1 cellular context compared by ENCODE assay signal in the genomic region with DNA sequence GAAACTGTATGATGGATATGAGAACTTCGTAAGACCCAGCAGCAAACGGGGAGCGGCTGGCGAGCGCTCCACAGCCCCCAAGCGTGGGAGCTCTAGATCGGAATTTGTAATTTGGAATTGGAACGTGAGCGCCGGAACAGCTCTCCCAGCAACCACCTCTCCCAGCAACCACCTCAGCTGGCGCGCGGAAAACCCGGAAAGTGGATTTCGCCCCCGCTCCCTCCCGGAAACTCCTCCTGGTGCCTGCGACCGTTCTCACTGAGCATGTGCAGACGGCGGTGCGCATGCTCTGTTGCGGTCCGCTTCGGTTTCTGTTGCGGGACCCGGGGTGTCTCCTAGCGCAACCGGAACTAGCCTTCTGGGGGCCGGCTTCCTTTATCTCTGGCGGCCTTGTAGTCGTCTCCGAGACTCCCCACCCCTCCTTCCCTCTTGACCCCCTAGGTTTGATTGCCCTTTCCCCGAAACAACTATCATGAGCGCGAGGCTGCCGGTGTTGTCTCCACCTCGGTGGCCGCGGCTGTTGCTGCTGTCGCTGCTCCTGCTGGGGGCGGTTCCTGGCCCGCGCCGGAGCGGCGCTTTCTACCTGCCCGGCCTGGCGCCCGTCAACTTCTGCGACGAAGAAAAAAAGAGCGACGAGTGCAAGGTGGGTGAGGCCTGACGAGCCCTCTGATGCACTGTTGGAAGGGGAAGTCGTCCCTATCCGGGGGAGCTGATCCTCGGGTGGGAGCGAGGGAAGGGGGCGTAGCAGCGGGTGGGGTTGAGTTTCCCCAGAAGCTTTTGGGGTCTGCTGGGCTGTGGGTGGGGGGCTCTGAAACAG.
TF ChIP-seq lines count a peak whose summit lies in the region.

TM9SF2 (plus strand) TSS at position 338 of the 817 bp plus-strand sequence; CDS start at position 473, 135 bp downstream.

TF ChIP-seq in GM12878, 131 proteins besides CTCF, POLR2A, EP300 and RAD21 (continued from another document and continues in another):
- TF ChIP-seq, protein P1, sequence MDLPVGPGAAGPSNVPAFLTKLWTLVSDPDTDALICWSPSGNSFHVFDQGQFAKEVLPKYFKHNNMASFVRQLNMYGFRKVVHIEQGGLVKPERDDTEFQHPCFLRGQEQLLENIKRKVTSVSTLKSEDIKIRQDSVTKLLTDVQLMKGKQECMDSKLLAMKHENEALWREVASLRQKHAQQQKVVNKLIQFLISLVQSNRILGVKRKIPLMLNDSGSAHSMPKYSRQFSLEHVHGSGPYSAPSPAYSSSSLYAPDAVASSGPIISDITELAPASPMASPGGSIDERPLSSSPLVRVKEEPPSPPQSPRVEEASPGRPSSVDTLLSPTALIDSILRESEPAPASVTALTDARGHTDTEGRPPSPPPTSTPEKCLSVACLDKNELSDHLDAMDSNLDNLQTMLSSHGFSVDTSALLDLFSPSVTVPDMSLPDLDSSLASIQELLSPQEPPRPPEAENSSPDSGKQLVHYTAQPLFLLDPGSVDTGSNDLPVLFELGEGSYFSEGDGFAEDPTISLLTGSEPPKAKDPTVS (IDR thresholded peaks at IDR 0.05; ENCODE audit: low read depth, low read length), result 0 out of 2 replicates have a peak, but pooled peaks have one; percentile 61
- TF ChIP-seq PKNOX1 (IDR thresholded peaks at IDR 0.05), result peak; percentile 22; the same call in 1 of the 2 replicates
- TF ChIP-seq HCFC1 (IDR thresholded peaks at IDR 0.05; ENCODE audit: low read length), result peak; percentile 61
- no peak for TF ChIP-seq BACH1 (IDR thresholded peaks at IDR 0.05; ENCODE audit: borderline replicate concordance)
- TF ChIP-seq ZNF384 (IDR thresholded peaks at IDR 0.05; ENCODE audit: borderline replicate concordance, low read depth, low read length), result no peak
- TF ChIP-seq, protein P2, sequence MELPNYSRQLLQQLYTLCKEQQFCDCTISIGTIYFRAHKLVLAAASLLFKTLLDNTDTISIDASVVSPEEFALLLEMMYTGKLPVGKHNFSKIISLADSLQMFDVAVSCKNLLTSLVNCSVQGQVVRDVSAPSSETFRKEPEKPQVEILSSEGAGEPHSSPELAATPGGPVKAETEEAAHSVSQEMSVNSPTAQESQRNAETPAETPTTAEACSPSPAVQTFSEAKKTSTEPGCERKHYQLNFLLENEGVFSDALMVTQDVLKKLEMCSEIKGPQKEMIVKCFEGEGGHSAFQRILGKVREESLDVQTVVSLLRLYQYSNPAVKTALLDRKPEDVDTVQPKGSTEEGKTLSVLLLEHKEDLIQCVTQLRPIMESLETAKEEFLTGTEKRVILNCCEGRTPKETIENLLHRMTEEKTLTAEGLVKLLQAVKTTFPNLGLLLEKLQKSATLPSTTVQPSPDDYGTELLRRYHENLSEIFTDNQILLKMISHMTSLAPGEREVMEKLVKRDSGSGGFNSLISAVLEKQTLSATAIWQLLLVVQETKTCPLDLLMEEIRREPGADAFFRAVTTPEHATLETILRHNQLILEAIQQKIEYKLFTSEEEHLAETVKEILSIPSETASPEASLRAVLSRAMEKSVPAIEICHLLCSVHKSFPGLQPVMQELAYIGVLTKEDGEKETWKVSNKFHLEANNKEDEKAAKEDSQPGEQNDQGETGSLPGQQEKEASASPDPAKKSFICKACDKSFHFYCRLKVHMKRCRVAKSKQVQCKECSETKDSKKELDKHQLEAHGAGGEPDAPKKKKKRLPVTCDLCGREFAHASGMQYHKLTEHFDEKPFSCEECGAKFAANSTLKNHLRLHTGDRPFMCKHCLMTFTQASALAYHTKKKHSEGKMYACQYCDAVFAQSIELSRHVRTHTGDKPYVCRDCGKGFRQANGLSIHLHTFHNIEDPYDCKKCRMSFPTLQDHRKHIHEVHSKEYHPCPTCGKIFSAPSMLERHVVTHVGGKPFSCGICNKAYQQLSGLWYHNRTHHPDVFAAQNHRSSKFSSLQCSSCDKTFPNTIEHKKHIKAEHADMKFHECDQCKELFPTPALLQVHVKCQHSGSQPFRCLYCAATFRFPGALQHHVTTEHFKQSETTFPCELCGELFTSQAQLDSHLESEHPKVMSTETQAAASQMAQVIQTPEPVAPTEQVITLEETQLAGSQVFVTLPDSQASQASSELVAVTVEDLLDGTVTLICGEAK (IDR thresholded peaks at IDR 0.05; ENCODE audit: borderline replicate concordance), result peak; percentile 88
- TF ChIP-seq NKRF (conservative IDR thresholded peaks at IDR 0.05), result peak; percentile 62
- TF ChIP-seq NRF1 (conservative IDR thresholded peaks at IDR 0.05; ENCODE audit: low read depth, low read length), result peak; percentile 93
- TF ChIP-seq NR2F1 (conservative IDR thresholded peaks at IDR 0.05), result 0 out of 2 replicates have a peak, but pooled peaks have one; percentile 43
- TF ChIP-seq PAX5 (IDR thresholded peaks at IDR 0.05; ENCODE audit: borderline replicate concordance, low read depth, low read length), result peak; percentile 76; the same call in 1 of the 2 replicates
- TF ChIP-seq NR2C1 (IDR thresholded peaks at IDR 0.05), result no peak
- TF ChIP-seq CREM (IDR thresholded peaks at IDR 0.05; ENCODE audit: low read depth), result peak; percentile 69
- TF ChIP-seq ZNF24 (IDR thresholded peaks at IDR 0.05), result no peak
- TF ChIP-seq ZBTB33 (IDR thresholded peaks at IDR 0.05), result no peak
- TF ChIP-seq SIX5 (IDR thresholded peaks at IDR 0.05; ENCODE audit: low read depth, low read length, severe bottlenecking), result peak; percentile 28
- TF ChIP-seq, protein P3, sequence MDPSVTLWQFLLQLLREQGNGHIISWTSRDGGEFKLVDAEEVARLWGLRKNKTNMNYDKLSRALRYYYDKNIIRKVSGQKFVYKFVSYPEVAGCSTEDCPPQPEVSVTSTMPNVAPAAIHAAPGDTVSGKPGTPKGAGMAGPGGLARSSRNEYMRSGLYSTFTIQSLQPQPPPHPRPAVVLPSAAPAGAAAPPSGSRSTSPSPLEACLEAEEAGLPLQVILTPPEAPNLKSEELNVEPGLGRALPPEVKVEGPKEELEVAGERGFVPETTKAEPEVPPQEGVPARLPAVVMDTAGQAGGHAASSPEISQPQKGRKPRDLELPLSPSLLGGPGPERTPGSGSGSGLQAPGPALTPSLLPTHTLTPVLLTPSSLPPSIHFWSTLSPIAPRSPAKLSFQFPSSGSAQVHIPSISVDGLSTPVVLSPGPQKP (IDR thresholded peaks at IDR 0.05; ENCODE audit: low read depth, low read length), result peak; percentile 90
- TF ChIP-seq, protein P4, sequence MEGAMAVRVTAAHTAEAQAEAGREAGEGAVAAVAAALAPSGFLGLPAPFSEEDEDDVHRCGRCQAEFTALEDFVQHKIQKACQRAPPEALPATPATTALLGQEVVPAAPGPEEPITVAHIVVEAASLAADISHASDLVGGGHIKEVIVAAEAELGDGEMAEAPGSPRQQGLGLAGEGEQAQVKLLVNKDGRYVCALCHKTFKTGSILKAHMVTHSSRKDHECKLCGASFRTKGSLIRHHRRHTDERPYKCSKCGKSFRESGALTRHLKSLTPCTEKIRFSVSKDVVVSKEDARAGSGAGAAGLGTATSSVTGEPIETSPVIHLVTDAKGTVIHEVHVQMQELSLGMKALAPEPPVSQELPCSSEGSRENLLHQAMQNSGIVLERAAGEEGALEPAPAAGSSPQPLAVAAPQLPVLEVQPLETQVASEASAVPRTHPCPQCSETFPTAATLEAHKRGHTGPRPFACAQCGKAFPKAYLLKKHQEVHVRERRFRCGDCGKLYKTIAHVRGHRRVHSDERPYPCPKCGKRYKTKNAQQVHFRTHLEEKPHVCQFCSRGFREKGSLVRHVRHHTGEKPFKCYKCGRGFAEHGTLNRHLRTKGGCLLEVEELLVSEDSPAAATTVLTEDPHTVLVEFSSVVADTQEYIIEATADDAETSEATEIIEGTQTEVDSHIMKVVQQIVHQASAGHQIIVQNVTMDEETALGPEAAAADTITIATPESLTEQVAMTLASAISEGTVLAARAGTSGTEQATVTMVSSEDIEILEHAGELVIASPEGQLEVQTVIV (IDR thresholded peaks at IDR 0.05; ENCODE audit: borderline replicate concordance, partially characterized antibody), result peak; percentile 65
- peak; percentile 26; the same call in 1 of the 2 replicates for TF ChIP-seq BCL11A (IDR thresholded peaks at IDR 0.05; ENCODE audit: low read depth, low read length)
- TF ChIP-seq EED (IDR thresholded peaks at IDR 0.05; ENCODE audit: low read depth), result peak; percentile 84
- peak; percentile 74 for TF ChIP-seq NBN (IDR thresholded peaks at IDR 0.05)
- TF ChIP-seq IRF4 (IDR thresholded peaks at IDR 0.05; ENCODE audit: low read depth, low read length), result peak; percentile 56
- TF ChIP-seq, protein P5, sequence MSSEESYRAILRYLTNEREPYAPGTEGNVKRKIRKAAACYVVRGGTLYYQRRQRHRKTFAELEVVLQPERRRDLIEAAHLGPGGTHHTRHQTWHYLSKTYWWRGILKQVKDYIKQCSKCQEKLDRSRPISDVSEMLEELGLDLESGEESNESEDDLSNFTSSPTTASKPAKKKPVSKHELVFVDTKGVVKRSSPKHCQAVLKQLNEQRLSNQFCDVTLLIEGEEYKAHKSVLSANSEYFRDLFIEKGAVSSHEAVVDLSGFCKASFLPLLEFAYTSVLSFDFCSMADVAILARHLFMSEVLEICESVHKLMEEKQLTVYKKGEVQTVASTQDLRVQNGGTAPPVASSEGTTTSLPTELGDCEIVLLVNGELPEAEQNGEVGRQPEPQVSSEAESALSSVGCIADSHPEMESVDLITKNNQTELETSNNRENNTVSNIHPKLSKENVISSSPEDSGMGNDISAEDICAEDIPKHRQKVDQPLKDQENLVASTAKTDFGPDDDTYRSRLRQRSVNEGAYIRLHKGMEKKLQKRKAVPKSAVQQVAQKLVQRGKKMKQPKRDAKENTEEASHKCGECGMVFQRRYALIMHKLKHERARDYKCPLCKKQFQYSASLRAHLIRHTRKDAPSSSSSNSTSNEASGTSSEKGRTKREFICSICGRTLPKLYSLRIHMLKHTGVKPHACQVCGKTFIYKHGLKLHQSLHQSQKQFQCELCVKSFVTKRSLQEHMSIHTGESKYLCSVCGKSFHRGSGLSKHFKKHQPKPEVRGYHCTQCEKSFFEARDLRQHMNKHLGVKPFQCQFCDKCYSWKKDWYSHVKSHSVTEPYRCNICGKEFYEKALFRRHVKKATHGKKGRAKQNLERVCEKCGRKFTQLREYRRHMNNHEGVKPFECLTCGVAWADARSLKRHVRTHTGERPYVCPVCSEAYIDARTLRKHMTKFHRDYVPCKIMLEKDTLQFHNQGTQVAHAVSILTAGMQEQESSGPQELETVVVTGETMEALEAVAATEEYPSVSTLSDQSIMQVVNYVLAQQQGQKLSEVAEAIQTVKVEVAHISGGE (CRISPR knock-in tag; IDR thresholded peaks at IDR 0.05), result 0 out of 2 replicates have a peak, but pooled peaks have one; percentile 28
- peak; percentile 82 for TF ChIP-seq GABPA (IDR thresholded peaks at IDR 0.05; ENCODE audit: low read depth)
- TF ChIP-seq, protein P6, sequence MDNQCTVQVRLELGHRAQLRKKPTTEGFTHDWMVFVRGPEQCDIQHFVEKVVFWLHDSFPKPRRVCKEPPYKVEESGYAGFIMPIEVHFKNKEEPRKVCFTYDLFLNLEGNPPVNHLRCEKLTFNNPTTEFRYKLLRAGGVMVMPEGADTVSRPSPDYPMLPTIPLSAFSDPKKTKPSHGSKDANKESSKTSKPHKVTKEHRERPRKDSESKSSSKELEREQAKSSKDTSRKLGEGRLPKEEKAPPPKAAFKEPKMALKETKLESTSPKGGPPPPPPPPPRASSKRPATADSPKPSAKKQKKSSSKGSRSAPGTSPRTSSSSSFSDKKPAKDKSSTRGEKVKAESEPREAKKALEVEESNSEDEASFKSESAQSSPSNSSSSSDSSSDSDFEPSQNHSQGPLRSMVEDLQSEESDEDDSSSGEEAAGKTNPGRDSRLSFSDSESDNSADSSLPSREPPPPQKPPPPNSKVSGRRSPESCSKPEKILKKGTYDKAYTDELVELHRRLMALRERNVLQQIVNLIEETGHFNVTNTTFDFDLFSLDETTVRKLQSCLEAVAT (IDR thresholded peaks at IDR 0.05), result peak; percentile 49
- TF ChIP-seq CBFB (IDR thresholded peaks at IDR 0.05; ENCODE audit: low read depth), result no peak; the same call in 1 of the 2 replicates
- TF ChIP-seq ESRRA (IDR thresholded peaks at IDR 0.05; ENCODE audit: low read length), result 0 out of 2 replicates have a peak, but pooled peaks have one; percentile 52
- TF ChIP-seq JUND (IDR thresholded peaks at IDR 0.05; ENCODE audit: low read depth, low read length), result no peak
